Comparison of ENCODE assay signal across 24 cellular contexts in the genomic region with DNA sequence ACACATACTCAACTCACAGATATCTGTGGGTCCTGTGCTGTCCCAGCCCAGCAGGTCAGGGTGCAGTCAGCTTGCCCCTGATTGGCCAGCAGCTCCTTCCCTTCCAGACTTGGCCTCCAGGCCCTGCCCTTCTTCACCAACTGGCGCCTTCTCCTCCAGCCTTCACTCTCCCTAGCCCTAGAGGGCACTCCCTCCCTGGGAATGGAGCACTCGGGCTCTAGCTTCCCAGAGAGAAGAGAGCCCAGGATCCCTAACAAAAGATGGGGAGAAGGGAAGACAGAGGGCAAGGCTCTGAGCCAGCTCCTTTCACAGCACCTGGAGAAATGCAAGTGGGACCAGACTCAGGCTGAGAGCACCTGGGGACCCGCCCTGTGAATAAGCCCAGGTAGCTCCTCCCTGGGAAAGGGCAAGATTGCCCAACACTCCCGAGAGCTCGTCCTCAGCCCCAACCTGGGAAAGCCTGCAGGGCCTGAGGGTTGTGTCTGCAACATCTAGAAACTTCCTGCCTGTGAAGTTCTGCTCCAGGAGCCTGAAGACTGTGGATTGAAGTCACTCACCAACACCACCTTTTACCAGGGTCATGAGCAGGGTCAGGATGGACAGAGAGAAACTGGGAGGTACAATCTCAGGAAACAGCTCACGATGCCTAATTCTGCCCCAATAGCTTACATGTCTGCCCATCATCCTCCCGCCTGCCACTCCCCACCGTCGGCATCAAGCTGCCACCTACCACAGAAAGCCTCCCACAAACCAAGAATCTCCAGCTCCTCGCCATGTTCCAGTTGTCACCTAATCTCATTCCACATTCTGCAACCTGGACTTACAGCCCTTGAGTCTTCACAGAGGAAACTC. TPM values are rescaled to one million over a fixed set of nuclear protein-coding genes. Genes with fewer than 3 reads are reported as not detected.
A peak's percentile ranks its signal among the peaks of the same experiment; 100 is the strongest.
DNase-seq lines count a peak whose midpoint lies in the region; ATAC-seq and TF ChIP-seq lines count a peak whose summit lies in the region.
"Had no signal": no experiment of that assay in that cellular context is flagged by ENCODE, and none has a peak within 500 bp of the region (broad histone marks: within the 10 kb centered on the region; RNA-seq: fewer than 3 reads in every experiment).

A gene with protein sequence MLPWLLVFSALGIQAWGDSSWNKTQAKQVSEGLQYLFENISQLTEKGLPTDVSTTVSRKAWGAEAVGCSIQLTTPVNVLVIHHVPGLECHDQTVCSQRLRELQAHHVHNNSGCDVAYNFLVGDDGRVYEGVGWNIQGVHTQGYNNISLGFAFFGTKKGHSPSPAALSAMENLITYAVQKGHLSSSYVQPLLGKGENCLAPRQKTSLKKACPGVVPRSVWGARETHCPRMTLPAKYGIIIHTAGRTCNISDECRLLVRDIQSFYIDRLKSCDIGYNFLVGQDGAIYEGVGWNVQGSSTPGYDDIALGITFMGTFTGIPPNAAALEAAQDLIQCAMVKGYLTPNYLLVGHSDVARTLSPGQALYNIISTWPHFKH (minus strand): TSS at position 331 of the 852 bp plus-strand sequence. CDS start 909 bp downstream, outside the sequence.

- POLR2A ChIA-PET in activated CD8-positive, alpha-beta T cell treated with anti-CD3 and anti-CD28 coated beads, Interleukin-2, amount 10 ng/mL, durations not matched to agents 7 days and 5 days (lab: Charles Lee) = no interaction called here
- POLR2A ChIA-PET in activated CD8-positive, alpha-beta T cell treated with anti-CD3 and anti-CD28 coated beads for 36 hours (lab: Charles Lee) = no interaction called here

- no peak within 1 kb of the TSS for H3K4me2 ChIP-seq in osteoblast (ENCODE audit: insufficient read depth, low read length)
- H3K4me2 ChIP-seq: PC-9 had no signal

- no peaks in the 10 kb centered on the region for H3K36me3 ChIP-seq in osteoblast (ENCODE audit: insufficient read depth, low read length)
- H3K36me3 ChIP-seq: right atrium auricular region, upper lobe of right lung had no signal

- no peaks in the 10 kb centered on the region for H3K79me2 ChIP-seq in osteoblast (ENCODE audit: insufficient read depth, low read length)

- H2AFZ ChIP-seq in osteoblast (ENCODE audit: low read length) = no peak within 1 kb of the TSS
- H2AFZ ChIP-seq: PC-9 had no signal

- H3K9me3 Mint-ChIP-seq in activated CD8-positive, alpha-beta T cell treated with anti-CD3 and anti-CD28 coated beads, Interleukin-2, amount 10 ng/mL, durations not matched to agents 7 days and 5 days (ENCODE audit: insufficient read depth) = no peaks in the 10 kb centered on the region
- no peaks in the 10 kb centered on the region for H3K9me3 Mint-ChIP-seq in activated CD8-positive, alpha-beta T cell treated with anti-CD3 and anti-CD28 coated beads for 36 hours
- H3K9me3 Mint-ChIP-seq in glutamatergic neuron (ENCODE audit: unreplicated experiment) = no peaks in the 10 kb centered on the region
- H3K9me3 Mint-ChIP-seq in stimulated activated effector memory CD8-positive, alpha-beta T cell treated with anti-CD3 and anti-CD28 coated beads, Interleukin-12 subunit alpha, Interleukin-12 subunit beta, amount 100 ng/mL, for 72 hours = no peaks in the 10 kb centered on the region
- H3K9me3 Mint-ChIP-seq: CD8-positive, alpha-beta T cell had no signal

- peaks cover 50% of the 10 kb centered on the region for H3K27me3 Mint-ChIP-seq in activated CD8-positive, alpha-beta T cell treated with anti-CD3 and anti-CD28 coated beads, Interleukin-2, amount 10 ng/mL, durations not matched to agents 7 days and 5 days (ENCODE audit: low read depth)
- H3K27me3 Mint-ChIP-seq in activated CD8-positive, alpha-beta T cell treated with anti-CD3 and anti-CD28 coated beads for 36 hours = peaks cover 17% of the 10 kb centered on the region
- H3K27me3 Mint-ChIP-seq in glutamatergic neuron (ENCODE audit: unreplicated experiment) = peaks cover 7% of the 10 kb centered on the region

- H3K4me1 ChIP-seq in osteoblast (ENCODE audit: insufficient read depth, low read length) = no peaks in the 10 kb centered on the region
- H3K4me1 ChIP-seq: right atrium auricular region had no signal

- no peaks in the 10 kb centered on the region for H3K9me3 ChIP-seq in osteoblast (ENCODE audit: low read depth, low read length)
- H3K9me3 ChIP-seq: right atrium auricular region, upper lobe of right lung had no signal

- peaks cover 28% of the 10 kb centered on the region for H3K4me1 Mint-ChIP-seq in activated CD8-positive, alpha-beta T cell treated with anti-CD3 and anti-CD28 coated beads, Interleukin-2, amount 10 ng/mL, durations not matched to agents 7 days and 5 days (ENCODE audit: low read depth)
- H3K4me1 Mint-ChIP-seq in activated CD8-positive, alpha-beta T cell treated with anti-CD3 and anti-CD28 coated beads for 36 hours (ENCODE audit: low read depth) = peaks cover 27% of the 10 kb centered on the region
- no peaks in the 10 kb centered on the region for H3K4me1 Mint-ChIP-seq in glutamatergic neuron (ENCODE audit: low read depth, unreplicated experiment)
- H3K4me1 Mint-ChIP-seq in stimulated activated effector memory CD8-positive, alpha-beta T cell treated with anti-CD3 and anti-CD28 coated beads, Interleukin-12 subunit alpha, Interleukin-12 subunit beta, amount 100 ng/mL, for 72 hours = peaks cover 25% of the 10 kb centered on the region

- ATAC-seq in activated CD8-positive, alpha-beta T cell treated with anti-CD3 and anti-CD28 coated beads, Interleukin-2, amount 10 ng/mL, durations not matched to agents 7 days and 5 days = no peak
- ATAC-seq in activated CD8-positive, alpha-beta T cell treated with anti-CD3 and anti-CD28 coated beads for 36 hours = no peak
- ATAC-seq in stimulated activated effector memory CD8-positive, alpha-beta T cell treated with anti-CD3 and anti-CD28 coated beads, Interleukin-12 subunit alpha, Interleukin-12 subunit beta, amount 100 ng/mL, for 72 hours = peak; percentile 19
- no peak for ATAC-seq in HG03025 (IDR thresholded peaks at IDR 0.05; ENCODE audit: low FRiP score, unreplicated experiment)
- ATAC-seq: CD8-positive, alpha-beta T cell; left lobe of liver; upper lobe of right lung had no signal

- no peaks in the 10 kb centered on the region for H3K36me3 Mint-ChIP-seq in activated CD8-positive, alpha-beta T cell treated with anti-CD3 and anti-CD28 coated beads, Interleukin-2, amount 10 ng/mL, durations not matched to agents 7 days and 5 days (ENCODE audit: low read depth)
- H3K36me3 Mint-ChIP-seq in activated CD8-positive, alpha-beta T cell treated with anti-CD3 and anti-CD28 coated beads for 36 hours (ENCODE audit: low read depth) = no peaks in the 10 kb centered on the region
- no peaks in the 10 kb centered on the region for H3K36me3 Mint-ChIP-seq in glutamatergic neuron (ENCODE audit: unreplicated experiment)
- H3K36me3 Mint-ChIP-seq in stimulated activated effector memory CD8-positive, alpha-beta T cell treated with anti-CD3 and anti-CD28 coated beads, Interleukin-12 subunit alpha, Interleukin-12 subunit beta, amount 100 ng/mL, for 72 hours = no peaks in the 10 kb centered on the region
- H3K36me3 Mint-ChIP-seq: CD8-positive, alpha-beta T cell had no signal

- no peak for TF ChIP-seq CTCF in activated CD8-positive, alpha-beta T cell treated with anti-CD3 and anti-CD28 coated beads for 36 hours (IDR thresholded peaks at IDR 0.05)
- TF ChIP-seq CTCF in glutamatergic neuron (IDR thresholded peaks at IDR 0.05; ENCODE audit: partially characterized antibody, unreplicated experiment) (no peak), osteoblast (IDR thresholded peaks at IDR 0.05; ENCODE audit: extremely low read depth, low read depth, low read length) (no peak)

- peaks cover 24% of the 10 kb centered on the region for H3K27me3 ChIP-seq in osteoblast (ENCODE audit: insufficient read depth, low read length)
- H3K27me3 ChIP-seq: right atrium auricular region had no signal

- no peak within 1 kb of the TSS for H3K27ac ChIP-seq in osteoblast (ENCODE audit: low read depth, low read length)
- H3K27ac ChIP-seq: PC-9, right atrium auricular region, SK-N-MC, upper lobe of right lung had no signal

- H3K27ac Mint-ChIP-seq in activated CD8-positive, alpha-beta T cell treated with anti-CD3 and anti-CD28 coated beads, Interleukin-2, amount 10 ng/mL, durations not matched to agents 7 days and 5 days = no peak within 1 kb of the TSS
- H3K27ac Mint-ChIP-seq in activated CD8-positive, alpha-beta T cell treated with anti-CD3 and anti-CD28 coated beads for 36 hours = no peak within 1 kb of the TSS
- H3K27ac Mint-ChIP-seq in glutamatergic neuron (ENCODE audit: unreplicated experiment) = peak within 1 kb of the TSS; percentile 2
- H3K27ac Mint-ChIP-seq in stimulated activated effector memory CD8-positive, alpha-beta T cell treated with anti-CD3 and anti-CD28 coated beads, Interleukin-12 subunit alpha, Interleukin-12 subunit beta, amount 100 ng/mL, for 72 hours = no peak within 1 kb of the TSS
- H3K27ac Mint-ChIP-seq: CD8-positive, alpha-beta T cell had no signal

- DNase-seq in activated CD8-positive, alpha-beta T cell treated with anti-CD3 and anti-CD28 coated beads, Interleukin-2, amount 10 ng/mL, durations not matched to agents 7 days and 5 days = peak; percentile 11
- DNase-seq in activated CD8-positive, alpha-beta T cell treated with anti-CD3 and anti-CD28 coated beads for 36 hours = no peak
- DNase-seq in SK-MEL-5 (ENCODE audit: low read depth, low spot score) = peak; percentile 36
- DNase-seq in glutamatergic neuron = no peak
- peak in 1 of 2 donors; percentile 40 for DNase-seq in stimulated activated effector memory CD8-positive, alpha-beta T cell treated with anti-CD3 and anti-CD28 coated beads, Interleukin-12 subunit alpha, Interleukin-12 subunit beta, amount 100 ng/mL, for 72 hours (ENCODE audit: low spot score in 2 of 2)
- no peak for DNase-seq in osteoblast (ENCODE audit: insufficient read length, low spot score, missing footprints)
- DNase-seq in SHP77 treated with DMSO at 0.1 percent for 48 hours (lab: John Stamatoyannopoulos, UW) = no peak
- DNase-seq: ACHN; activated T-cell treated with anti-CD3 and anti-CD28 coated beads for 4 hours; foreskin fibroblast; GOT3; NCI-H1930; NCI-H510A; nucleus accumbens; PC-9; stimulated activated naive CD4-positive, alpha-beta T cell treated with Interleukin-2 at 50 U/mL for 16 hours; T1000; upper lobe of right lung had no signal

- no peaks in the 10 kb centered on the region for H4K20me1 ChIP-seq in osteoblast (ENCODE audit: insufficient read depth, low read length)

- H3K4me3 Mint-ChIP-seq in activated CD8-positive, alpha-beta T cell treated with anti-CD3 and anti-CD28 coated beads, Interleukin-2, amount 10 ng/mL, durations not matched to agents 7 days and 5 days = no peak within 1 kb of the TSS
- H3K4me3 Mint-ChIP-seq in activated CD8-positive, alpha-beta T cell treated with anti-CD3 and anti-CD28 coated beads for 36 hours = no peak within 1 kb of the TSS
- no peak within 1 kb of the TSS for H3K4me3 Mint-ChIP-seq in glutamatergic neuron (ENCODE audit: unreplicated experiment)
- no peak within 1 kb of the TSS for H3K4me3 Mint-ChIP-seq in stimulated activated effector memory CD8-positive, alpha-beta T cell treated with anti-CD3 and anti-CD28 coated beads, Interleukin-12 subunit alpha, Interleukin-12 subunit beta, amount 100 ng/mL, for 72 hours
- H3K4me3 Mint-ChIP-seq: CD8-positive, alpha-beta T cell had no signal

- H3K4me3 ChIP-seq in osteoblast (ENCODE audit: insufficient read depth, low read length) = no peak within 1 kb of the TSS
- H3K4me3 ChIP-seq: PC-9, right atrium auricular region, SK-N-MC, upper lobe of right lung had no signal

- intact Hi-C loops in activated CD8-positive, alpha-beta T cell treated with anti-CD3 and anti-CD28 coated beads for 36 hours (cut with micrococcal nuclease) = no loop called here

- CTCF ChIA-PET in activated CD8-positive, alpha-beta T cell treated with anti-CD3 and anti-CD28 coated beads, Interleukin-2, amount 10 ng/mL, durations not matched to agents 7 days and 5 days (lab: Charles Lee) = interaction anchor here (0.6 to 1.0 kb wide), 2 partner anchors 13 to 146 kb away, joined by 3 to 4 read pairs; no protein-coding TSS in a partner anchor
- CTCF ChIA-PET in activated CD8-positive, alpha-beta T cell treated with anti-CD3 and anti-CD28 coated beads for 36 hours (lab: Charles Lee) = interaction anchor here (2.7 kb wide), 1 partner anchor 146 kb away, joined by 13 read pairs; no protein-coding TSS in a partner anchor

- in situ Hi-C loops in SK-MEL-5 (cut with HindIII; ENCODE audit: low pct_unique_long_range_greater_than_20kb, low sequenced_read_pairs) = no loop called here

RNA-seq across cellular contexts. Expression of the gene that starts here (rescaled TPM):
- total RNA-seq in activated CD8-positive, alpha-beta T cell treated with anti-CD3 and anti-CD28 coated beads, Interleukin-2, amount 10 ng/mL, durations not matched to agents 7 days and 5 days = not detected
- total RNA-seq in activated CD8-positive, alpha-beta T cell treated with anti-CD3 and anti-CD28 coated beads for 36 hours = not detected
- total RNA-seq in SK-MEL-5 (2014; rRNA removed; shearing (Covaris generic)) = not detected in 2 replicates
- polyA plus RNA-seq in SK-MEL-5 (2015; cell fraction: cytosol; rRNA removed) = not detected in 2 replicates
- not detected in 2 replicates for polyA plus RNA-seq in SK-MEL-5 (2015; cell fraction: nucleus; rRNA removed)
- total RNA-seq in glutamatergic neuron (ENCODE audit: unreplicated experiment) = not detected
- total RNA-seq in osteoblast = not detected in 2 replicates
- total RNA-seq: CD8-positive, alpha-beta T cell; HepG2; left lobe of liver; PC-9; right atrium auricular region; upper lobe of right lung had no signal
- polyA plus RNA-seq: HepG2 had no signal

Comparison
In these comparisons a context has a peak if more than half of its experiments do, and no peak if none do; other contexts are left out.
1. Peak in DNase-seq in activated CD8-positive, alpha-beta T cell treated with anti-CD3 and anti-CD28 coated beads, Interleukin-2, amount 10 ng/mL, durations not matched to agents 7 days and 5 days; RNA of the gene not detected or under 1 TPM.
2. Peak in DNase-seq in SK-MEL-5; RNA of the gene not detected or under 1 TPM.